1 cellular context compared by ENCODE assay signal in the genomic region with DNA sequence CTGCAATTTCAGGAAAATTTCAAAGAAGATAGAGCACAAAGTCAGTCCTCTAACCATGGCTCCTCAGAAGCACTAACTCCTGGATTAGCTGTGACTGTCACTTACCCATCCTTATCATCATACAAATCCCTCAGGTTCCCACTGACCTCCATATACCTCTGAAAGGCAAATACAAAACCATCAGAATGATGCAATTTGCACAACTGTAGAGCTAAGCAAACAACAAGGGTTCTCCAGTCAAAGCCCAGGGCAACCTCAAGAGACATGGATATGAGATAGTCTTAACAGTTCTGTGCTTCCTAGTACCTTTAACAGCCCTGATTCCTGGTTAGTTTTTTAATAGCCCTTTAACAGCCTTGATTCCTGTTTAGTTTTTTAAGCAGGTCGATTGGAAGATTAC.
TF ChIP-seq lines count a peak whose summit lies in the region.

No MANE protein-coding gene starts in this region.

TF ChIP-seq in GM12878, 131 proteins besides CTCF, POLR2A, EP300 and RAD21:
- TF ChIP-seq IKZF2 (IDR thresholded peaks at IDR 0.05) (no peak), NKRF (conservative IDR thresholded peaks at IDR 0.05) (no peak), ZBTB11 (CRISPR knock-in tag; IDR thresholded peaks at IDR 0.05) (no peak), FOS (IDR thresholded peaks at IDR 0.05; ENCODE audit: borderline replicate concordance, extremely low read depth, insufficient read length) (no peak), CBX5 (IDR thresholded peaks at IDR 0.05; ENCODE audit: low read depth) (no peak), SIX5 (IDR thresholded peaks at IDR 0.05; ENCODE audit: low read depth, low read length, severe bottlenecking) (no peak), NR2C2 (IDR thresholded peaks at IDR 0.05; ENCODE audit: borderline replicate concordance, control insufficient read depth, insufficient read length, low read depth) (no peak), POU2F2 (IDR thresholded peaks at IDR 0.05; ENCODE audit: borderline replicate concordance, low read depth, low read length) (no peak), PRDM15 (CRISPR knock-in tag; IDR thresholded peaks at IDR 0.05) (no peak), POLR2AphosphoS2 (IDR thresholded peaks at IDR 0.05; ENCODE audit: low read depth, low read length) (no peak), SUPT20H (IDR thresholded peaks at IDR 0.05; ENCODE audit: borderline replicate concordance, control insufficient read depth, low read depth, low read length) (no peak), IRF3 (IDR thresholded peaks at IDR 0.05) (no peak), BRCA1 (IDR thresholded peaks at IDR 0.05; ENCODE audit: low read depth, low read length) (no peak), SREBF1 (IDR thresholded peaks at IDR 0.05; ENCODE audit: low read length) (no peak), TAF1 (IDR thresholded peaks at IDR 0.05; ENCODE audit: borderline replicate concordance, low read depth, low read length) (no peak), FOXK2 (IDR thresholded peaks at IDR 0.05) (no peak)
- TF ChIP-seq, protein P1, sequence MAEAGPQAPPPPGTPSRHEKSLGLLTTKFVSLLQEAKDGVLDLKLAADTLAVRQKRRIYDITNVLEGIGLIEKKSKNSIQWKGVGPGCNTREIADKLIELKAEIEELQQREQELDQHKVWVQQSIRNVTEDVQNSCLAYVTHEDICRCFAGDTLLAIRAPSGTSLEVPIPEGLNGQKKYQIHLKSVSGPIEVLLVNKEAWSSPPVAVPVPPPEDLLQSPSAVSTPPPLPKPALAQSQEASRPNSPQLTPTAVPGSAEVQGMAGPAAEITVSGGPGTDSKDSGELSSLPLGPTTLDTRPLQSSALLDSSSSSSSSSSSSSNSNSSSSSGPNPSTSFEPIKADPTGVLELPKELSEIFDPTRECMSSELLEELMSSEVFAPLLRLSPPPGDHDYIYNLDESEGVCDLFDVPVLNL (IDR thresholded peaks at IDR 0.05; ENCODE audit: low read depth, low read length), result no peak
- TF ChIP-seq, protein P2, sequence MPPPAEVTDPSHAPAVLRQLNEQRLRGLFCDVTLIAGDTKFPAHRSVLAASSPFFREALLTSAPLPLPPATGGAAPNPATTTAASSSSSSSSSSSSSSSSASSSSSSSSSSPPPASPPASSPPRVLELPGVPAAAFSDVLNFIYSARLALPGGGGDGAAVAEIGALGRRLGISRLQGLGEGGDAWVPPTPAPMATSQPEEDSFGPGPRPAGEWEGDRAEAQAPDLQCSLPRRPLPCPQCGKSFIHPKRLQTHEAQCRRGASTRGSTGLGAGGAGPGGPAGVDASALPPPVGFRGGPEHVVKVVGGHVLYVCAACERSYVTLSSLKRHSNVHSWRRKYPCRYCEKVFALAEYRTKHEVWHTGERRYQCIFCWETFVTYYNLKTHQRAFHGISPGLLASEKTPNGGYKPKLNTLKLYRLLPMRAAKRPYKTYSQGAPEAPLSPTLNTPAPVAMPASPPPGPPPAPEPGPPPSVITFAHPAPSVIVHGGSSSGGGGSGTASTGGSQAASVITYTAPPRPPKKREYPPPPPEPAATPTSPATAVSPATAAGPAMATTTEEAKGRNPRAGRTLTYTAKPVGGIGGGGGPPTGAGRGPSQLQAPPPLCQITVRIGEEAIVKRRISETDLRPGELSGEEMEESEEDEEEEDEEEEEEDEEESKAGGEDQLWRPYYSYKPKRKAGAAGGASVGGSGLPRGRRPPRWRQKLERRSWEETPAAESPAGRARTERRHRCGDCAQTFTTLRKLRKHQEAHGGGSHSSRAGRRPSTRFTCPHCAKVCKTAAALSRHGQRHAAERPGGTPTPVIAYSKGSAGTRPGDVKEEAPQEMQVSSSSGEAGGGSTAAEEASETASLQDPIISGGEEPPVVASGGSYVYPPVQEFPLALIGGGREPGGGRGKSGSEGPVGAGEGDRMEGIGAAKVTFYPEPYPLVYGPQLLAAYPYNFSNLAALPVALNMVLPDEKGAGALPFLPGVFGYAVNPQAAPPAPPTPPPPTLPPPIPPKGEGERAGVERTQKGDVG (CRISPR knock-in tag; IDR thresholded peaks at IDR 0.05), result no peak
